ENCODE assay signal across 36 cellular contexts in genomic region chr14:94445003-94445402, GRCh38. TPM values are rescaled to one million over a fixed set of nuclear protein-coding genes. Genes with fewer than 3 reads are reported as not detected.
"Had no signal": no experiment of that assay in that cellular context is flagged by ENCODE, and none has a peak within 500 bp of the region (broad histone marks: within the 10 kb centered on the region; RNA-seq: fewer than 3 reads in every experiment).

No MANE protein-coding gene starts in this region.

- H3K4me3 Mint-ChIP-seq: activated B cell treated with CpG ODN at 0.5 μM for 24 hours; activated CD4-positive, alpha-beta memory T cell treated with anti-CD3 and anti-CD28 coated beads for 36 hours; activated CD4-positive, alpha-beta T cell treated with anti-CD3 and anti-CD28 coated beads, Interleukin-2, amount 10 ng/mL, durations not matched to agents 24 days and 14 days; activated CD8-positive, alpha-beta memory T cell treated with anti-CD3 and anti-CD28 coated beads, Interleukin-2, amount 10 ng/mL, durations not matched to agents 7 days and 5 days; activated CD8-positive, alpha-beta T cell treated with anti-CD3 and anti-CD28 coated beads for 36 hours; activated naive CD4-positive, alpha-beta T cell treated with anti-CD3 and anti-CD28 coated beads, Interleukin-2, amount 10 ng/mL, durations not matched to agents 7 days and 5 days; activated naive CD4-positive, alpha-beta T cell treated with anti-CD3 and anti-CD28 coated beads, Interleukin-2, amount 50 U/mL, for 24 hours; activated naive CD8-positive, alpha-beta T cell; activated naive CD8-positive, alpha-beta T cell treated with anti-CD3 and anti-CD28 coated beads, Interleukin-2, amount 10 ng/mL, durations not matched to agents 7 days and 5 days; activated naive CD8-positive, alpha-beta T cell treated with anti-CD3 and anti-CD28 coated beads, Interleukin-2, amount 50 U/mL, for 24 hours; activated T-cell treated with anti-CD3 and anti-CD28 coated beads, Interleukin-2, amount 50 U/mL, for 24 hours; brain; central memory CD8-positive, alpha-beta T cell; T-helper 1 cell treated with Interleukin-12 subunit alpha and Interleukin-12 subunit beta and Interleukin-4 antibody, amounts not matched to agents 30 μg/mL and 1 μg/mL, for 36 hours; T-helper 2 cell treated with Interferon-gamma antibody and Interleukin-4, amounts not matched to agents 5 μg/mL and 100 μg/mL, for 36 hours had no signal

- H3K27me3 ChIP-seq: ascending aorta, cardiac muscle cell had no signal

- H3K27me3 Mint-ChIP-seq: activated B cell treated with CpG ODN at 0.5 μM for 24 hours; activated CD8-positive, alpha-beta memory T cell treated with anti-CD3 and anti-CD28 coated beads, Interleukin-2, amount 10 ng/mL, durations not matched to agents 7 days and 5 days; brain had no signal

- H3K4me1 Mint-ChIP-seq: activated B cell treated with CpG ODN at 0.5 μM for 24 hours; activated CD4-positive, alpha-beta T cell treated with anti-CD3 and anti-CD28 coated beads, Interleukin-2, amount 10 ng/mL, durations not matched to agents 24 days and 14 days; activated CD8-positive, alpha-beta memory T cell treated with anti-CD3 and anti-CD28 coated beads, Interleukin-2, amount 10 ng/mL, durations not matched to agents 7 days and 5 days; activated naive CD4-positive, alpha-beta T cell treated with anti-CD3 and anti-CD28 coated beads, Interleukin-2, amount 10 ng/mL, durations not matched to agents 7 days and 5 days; activated naive CD4-positive, alpha-beta T cell treated with anti-CD3 and anti-CD28 coated beads, Interleukin-2, amount 50 U/mL, for 24 hours; activated naive CD8-positive, alpha-beta T cell treated with anti-CD3 and anti-CD28 coated beads, Interleukin-2, amount 10 ng/mL, durations not matched to agents 7 days and 5 days; activated naive CD8-positive, alpha-beta T cell treated with anti-CD3 and anti-CD28 coated beads, Interleukin-2, amount 50 U/mL, for 24 hours; brain; central memory CD8-positive, alpha-beta T cell had no signal

- H3K36me3 Mint-ChIP-seq: activated CD4-positive, alpha-beta memory T cell treated with anti-CD3 and anti-CD28 coated beads for 36 hours; activated CD8-positive, alpha-beta memory T cell treated with anti-CD3 and anti-CD28 coated beads, Interleukin-2, amount 10 ng/mL, durations not matched to agents 7 days and 5 days; activated naive CD4-positive, alpha-beta T cell treated with anti-CD3 and anti-CD28 coated beads, Interleukin-2, amount 10 ng/mL, durations not matched to agents 7 days and 5 days; activated naive CD4-positive, alpha-beta T cell treated with anti-CD3 and anti-CD28 coated beads, Interleukin-2, amount 50 U/mL, for 24 hours; activated naive CD8-positive, alpha-beta T cell; activated naive CD8-positive, alpha-beta T cell treated with anti-CD3 and anti-CD28 coated beads, Interleukin-2, amount 10 ng/mL, durations not matched to agents 7 days and 5 days; brain had no signal

- H3K36me3 ChIP-seq: ascending aorta, cardiac muscle cell had no signal

- H3K9me3 Mint-ChIP-seq: activated B cell treated with CpG ODN at 0.5 μM for 24 hours; activated CD4-positive, alpha-beta memory T cell treated with anti-CD3 and anti-CD28 coated beads for 36 hours; activated CD4-positive, alpha-beta T cell treated with anti-CD3 and anti-CD28 coated beads, Interleukin-2, amount 10 ng/mL, durations not matched to agents 24 days and 14 days; activated CD8-positive, alpha-beta T cell treated with anti-CD3 and anti-CD28 coated beads for 36 hours; activated naive CD4-positive, alpha-beta T cell treated with anti-CD3 and anti-CD28 coated beads, Interleukin-2, amount 10 ng/mL, durations not matched to agents 7 days and 5 days; activated naive CD8-positive, alpha-beta T cell treated with anti-CD3 and anti-CD28 coated beads, Interleukin-2, amount 10 ng/mL, durations not matched to agents 7 days and 5 days; activated naive CD8-positive, alpha-beta T cell treated with anti-CD3 and anti-CD28 coated beads, Interleukin-2, amount 50 U/mL, for 24 hours; activated T-cell treated with anti-CD3 and anti-CD28 coated beads, Interleukin-2, amount 50 U/mL, for 24 hours; activated T-helper 2 cell treated with anti-CD3 and anti-CD28 coated beads, Interferon-gamma antibody, Interleukin-2, Interleukin-4, amounts not matched to agents 10 μg/mL and 5 μg/mL and 100 μg/mL, durations not matched to agents 14 hours and 24 hours and 36 hours; T-helper 1 cell treated with Interleukin-12 subunit alpha and Interleukin-12 subunit beta and Interleukin-4 antibody, amounts not matched to agents 30 μg/mL and 1 μg/mL, for 36 hours; T-helper 2 cell treated with Interferon-gamma antibody and Interleukin-4, amounts not matched to agents 5 μg/mL and 100 μg/mL, for 36 hours had no signal

- H3K4me3 ChIP-seq: ascending aorta, cardiac muscle cell had no signal

- H3K4me1 ChIP-seq: ascending aorta had no signal

- DNase-seq: activated B cell treated with CpG ODN at 0.5 μM for 24 hours; activated CD4-positive, alpha-beta memory T cell treated with anti-CD3 and anti-CD28 coated beads for 36 hours; activated CD4-positive, alpha-beta T cell treated with anti-CD3 and anti-CD28 coated beads for 4 hours; activated CD4-positive, alpha-beta T cell treated with anti-CD3 and anti-CD28 coated beads, Interleukin-2, amount 10 ng/mL, durations not matched to agents 24 days and 14 days; activated CD4-positive, alpha-beta T cell treated with anti-CD3 and anti-CD28 coated beads, Interleukin-2, amount 50 U/mL, for 1 hour; activated CD4-positive, alpha-beta T cell treated with anti-CD3 and anti-CD28 coated beads, Interleukin-2, amount 50 U/mL, for 4 hours; activated CD4-positive, CD25-positive, alpha-beta regulatory T cell treated with anti-CD3 and anti-CD28 coated beads, Interleukin-2, amount 50 U/mL, for 72 hours; activated CD8-positive, alpha-beta memory T cell treated with anti-CD3 and anti-CD28 coated beads, Interleukin-2, amount 10 ng/mL, durations not matched to agents 7 days and 5 days; activated CD8-positive, alpha-beta memory T cell treated with anti-CD3 and anti-CD28 coated beads, Interleukin-2, amount 50 U/mL, for 48 hours; activated CD8-positive, alpha-beta T cell treated with anti-CD3 and anti-CD28 coated beads for 36 hours; activated effector memory CD4-positive, alpha-beta T cell treated with Interleukin-2 at 50 U/mL for 16 hours; activated gamma-delta T cell; activated naive CD4-positive, alpha-beta T cell treated with anti-CD3 and anti-CD28 coated beads, Interleukin-2, amount 10 ng/mL, durations not matched to agents 7 days and 5 days; activated naive CD4-positive, alpha-beta T cell treated with Interleukin-2 at 50 U/mL for 16 hours; activated naive CD8-positive, alpha-beta T cell treated with anti-CD3 and anti-CD28 coated beads, Interleukin-2, amount 10 ng/mL, durations not matched to agents 7 days and 5 days; activated naive CD8-positive, alpha-beta T cell treated with anti-CD3 and anti-CD28 coated beads, Interleukin-2, amount 50 U/mL, for 24 hours; activated T-cell treated with anti-CD3 and anti-CD28 coated beads, Interleukin-2, amount 50 U/mL, for 24 hours; activated T-cell treated with anti-CD3 and anti-CD28 coated beads, Interleukin-2, amount 50 U/mL, for 48 hours; amygdala; anterior cingulate cortex; cerebellar nuclear complex; T-helper 1 cell; T-helper 2 cell; T-helper 9 cell had no signal

- H3K9me3 ChIP-seq: ascending aorta had no signal

- H3K27ac ChIP-seq: ascending aorta, cardiac muscle cell, VCaP had no signal

- H3K27ac Mint-ChIP-seq: activated B cell treated with CpG ODN at 0.5 μM for 24 hours; activated CD4-positive, alpha-beta memory T cell treated with anti-CD3 and anti-CD28 coated beads for 36 hours; activated CD4-positive, alpha-beta T cell treated with anti-CD3 and anti-CD28 coated beads, Interleukin-2, amount 10 ng/mL, durations not matched to agents 24 days and 14 days; activated CD8-positive, alpha-beta memory T cell treated with anti-CD3 and anti-CD28 coated beads, Interleukin-2, amount 10 ng/mL, durations not matched to agents 7 days and 5 days; activated CD8-positive, alpha-beta T cell treated with anti-CD3 and anti-CD28 coated beads for 36 hours; activated naive CD4-positive, alpha-beta T cell treated with anti-CD3 and anti-CD28 coated beads, Interleukin-2, amount 10 ng/mL, durations not matched to agents 7 days and 5 days; activated naive CD4-positive, alpha-beta T cell treated with anti-CD3 and anti-CD28 coated beads, Interleukin-2, amount 50 U/mL, for 24 hours; activated naive CD8-positive, alpha-beta T cell; activated naive CD8-positive, alpha-beta T cell treated with anti-CD3 and anti-CD28 coated beads, Interleukin-2, amount 10 ng/mL, durations not matched to agents 7 days and 5 days; activated naive CD8-positive, alpha-beta T cell treated with anti-CD3 and anti-CD28 coated beads, Interleukin-2, amount 50 U/mL, for 24 hours; activated T-cell treated with anti-CD3 and anti-CD28 coated beads, Interleukin-2, amount 50 U/mL, for 24 hours; activated T-helper 2 cell treated with anti-CD3 and anti-CD28 coated beads, Interferon-gamma antibody, Interleukin-2, Interleukin-4, amounts not matched to agents 10 μg/mL and 5 μg/mL and 100 μg/mL, durations not matched to agents 14 hours and 24 hours and 36 hours; brain; T-helper 1 cell treated with Interleukin-12 subunit alpha and Interleukin-12 subunit beta and Interleukin-4 antibody, amounts not matched to agents 30 μg/mL and 1 μg/mL, for 36 hours; T-helper 2 cell treated with Interferon-gamma antibody and Interleukin-4, amounts not matched to agents 5 μg/mL and 100 μg/mL, for 36 hours had no signal

- ATAC-seq: activated CD8-positive, alpha-beta memory T cell treated with anti-CD3 and anti-CD28 coated beads, Interleukin-2, amount 10 ng/mL, durations not matched to agents 7 days and 5 days; activated CD8-positive, alpha-beta T cell treated with anti-CD3 and anti-CD28 coated beads for 36 hours; activated naive CD8-positive, alpha-beta T cell treated with anti-CD3 and anti-CD28 coated beads, Interleukin-2, amount 50 U/mL, for 24 hours had no signal

RNA-seq across cellular contexts. Expression of gene SERPINA11, which starts 7.6 kb away (rescaled TPM):
- total RNA-seq: activated B cell treated with CpG ODN at 0.5 μM for 24 hours; activated CD4-positive, alpha-beta memory T cell treated with anti-CD3 and anti-CD28 coated beads for 36 hours; activated CD4-positive, alpha-beta T cell treated with anti-CD3 and anti-CD28 coated beads, Interleukin-2, amount 10 ng/mL, durations not matched to agents 24 days and 14 days; activated CD8-positive, alpha-beta memory T cell treated with anti-CD3 and anti-CD28 coated beads, Interleukin-2, amount 10 ng/mL, durations not matched to agents 7 days and 5 days; activated CD8-positive, alpha-beta T cell treated with anti-CD3 and anti-CD28 coated beads for 36 hours; activated naive CD8-positive, alpha-beta T cell treated with anti-CD3 and anti-CD28 coated beads, Interleukin-2, amount 10 ng/mL, durations not matched to agents 7 days and 5 days; activated T-helper 2 cell treated with anti-CD3 and anti-CD28 coated beads, Interferon-gamma antibody, Interleukin-2, Interleukin-4, amounts not matched to agents 10 μg/mL and 5 μg/mL and 100 μg/mL, durations not matched to agents 14 hours and 24 hours and 36 hours; ascending aorta; bronchial epithelial cell; cardiac muscle cell had no signal
- polyA plus RNA-seq: adipose tissue, cardiac muscle cell had no signal

RNA-seq across cellular contexts. Expression of gene SERPINA9, which starts 31.0 kb away (rescaled TPM):
- total RNA-seq: activated CD4-positive, alpha-beta memory T cell treated with anti-CD3 and anti-CD28 coated beads for 36 hours; activated CD4-positive, alpha-beta T cell treated with anti-CD3 and anti-CD28 coated beads, Interleukin-2, amount 10 ng/mL, durations not matched to agents 24 days and 14 days; activated CD8-positive, alpha-beta memory T cell treated with anti-CD3 and anti-CD28 coated beads, Interleukin-2, amount 10 ng/mL, durations not matched to agents 7 days and 5 days; activated CD8-positive, alpha-beta T cell treated with anti-CD3 and anti-CD28 coated beads for 36 hours; activated naive CD8-positive, alpha-beta T cell treated with anti-CD3 and anti-CD28 coated beads, Interleukin-2, amount 10 ng/mL, durations not matched to agents 7 days and 5 days; activated T-helper 2 cell treated with anti-CD3 and anti-CD28 coated beads, Interferon-gamma antibody, Interleukin-2, Interleukin-4, amounts not matched to agents 10 μg/mL and 5 μg/mL and 100 μg/mL, durations not matched to agents 14 hours and 24 hours and 36 hours; ascending aorta; bronchial epithelial cell; cardiac muscle cell had no signal
- polyA plus RNA-seq: adipose tissue, cardiac muscle cell had no signal
